In the genomic region with DNA sequence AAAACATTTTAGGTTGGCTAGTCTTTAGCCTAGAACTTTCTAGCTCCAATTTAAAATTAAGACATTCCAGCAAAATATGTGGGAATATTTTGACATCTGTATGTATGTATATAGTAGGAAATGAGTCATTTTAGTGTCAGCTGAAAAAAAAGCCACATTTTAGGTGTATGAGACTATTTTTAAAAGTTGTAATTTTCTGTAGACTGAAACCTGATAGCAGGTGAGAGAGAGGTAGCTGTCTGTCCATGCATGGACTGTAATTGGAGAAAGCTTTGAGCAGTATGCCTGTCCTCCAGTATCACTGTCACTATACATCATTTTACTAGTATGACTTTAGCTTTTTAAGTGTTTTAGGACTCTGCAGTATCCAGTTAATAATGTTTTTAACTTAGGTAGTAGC, we compare ENCODE assay signal across 1 cellular context.
TF ChIP-seq lines count a peak whose summit lies in the region.

No MANE protein-coding gene starts in this region.

TF ChIP-seq in HCT116, 20 proteins besides CTCF, POLR2A, EP300 and RAD21 (continued from another document):
- TF ChIP-seq, protein P1, sequence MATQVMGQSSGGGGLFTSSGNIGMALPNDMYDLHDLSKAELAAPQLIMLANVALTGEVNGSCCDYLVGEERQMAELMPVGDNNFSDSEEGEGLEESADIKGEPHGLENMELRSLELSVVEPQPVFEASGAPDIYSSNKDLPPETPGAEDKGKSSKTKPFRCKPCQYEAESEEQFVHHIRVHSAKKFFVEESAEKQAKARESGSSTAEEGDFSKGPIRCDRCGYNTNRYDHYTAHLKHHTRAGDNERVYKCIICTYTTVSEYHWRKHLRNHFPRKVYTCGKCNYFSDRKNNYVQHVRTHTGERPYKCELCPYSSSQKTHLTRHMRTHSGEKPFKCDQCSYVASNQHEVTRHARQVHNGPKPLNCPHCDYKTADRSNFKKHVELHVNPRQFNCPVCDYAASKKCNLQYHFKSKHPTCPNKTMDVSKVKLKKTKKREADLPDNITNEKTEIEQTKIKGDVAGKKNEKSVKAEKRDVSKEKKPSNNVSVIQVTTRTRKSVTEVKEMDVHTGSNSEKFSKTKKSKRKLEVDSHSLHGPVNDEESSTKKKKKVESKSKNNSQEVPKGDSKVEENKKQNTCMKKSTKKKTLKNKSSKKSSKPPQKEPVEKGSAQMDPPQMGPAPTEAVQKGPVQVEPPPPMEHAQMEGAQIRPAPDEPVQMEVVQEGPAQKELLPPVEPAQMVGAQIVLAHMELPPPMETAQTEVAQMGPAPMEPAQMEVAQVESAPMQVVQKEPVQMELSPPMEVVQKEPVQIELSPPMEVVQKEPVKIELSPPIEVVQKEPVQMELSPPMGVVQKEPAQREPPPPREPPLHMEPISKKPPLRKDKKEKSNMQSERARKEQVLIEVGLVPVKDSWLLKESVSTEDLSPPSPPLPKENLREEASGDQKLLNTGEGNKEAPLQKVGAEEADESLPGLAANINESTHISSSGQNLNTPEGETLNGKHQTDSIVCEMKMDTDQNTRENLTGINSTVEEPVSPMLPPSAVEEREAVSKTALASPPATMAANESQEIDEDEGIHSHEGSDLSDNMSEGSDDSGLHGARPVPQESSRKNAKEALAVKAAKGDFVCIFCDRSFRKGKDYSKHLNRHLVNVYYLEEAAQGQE (IDR thresholded peaks at IDR 0.05; ENCODE audit: low read depth) = no peak
- TF ChIP-seq YY1 (IDR thresholded peaks at IDR 0.05; ENCODE audit: extremely low read depth, insufficient replicate concordance, low read depth, low read length) (no peak), CEBPB (IDR thresholded peaks at IDR 0.05; ENCODE audit: low read depth) (no peak), EGR1 (IDR thresholded peaks at IDR 0.05; ENCODE audit: low read depth) (no peak)
- TF ChIP-seq, protein P2, sequence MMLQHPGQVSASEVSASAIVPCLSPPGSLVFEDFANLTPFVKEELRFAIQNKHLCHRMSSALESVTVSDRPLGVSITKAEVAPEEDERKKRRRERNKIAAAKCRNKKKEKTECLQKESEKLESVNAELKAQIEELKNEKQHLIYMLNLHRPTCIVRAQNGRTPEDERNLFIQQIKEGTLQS (IDR thresholded peaks at IDR 0.05) = no peak
